ENCODE assay signal across 11 cellular contexts in genomic region chr11:62217191-62217748, GRCh38. TPM values are rescaled to one million over a fixed set of nuclear protein-coding genes. Genes with fewer than 3 reads are reported as not detected.
A peak's percentile ranks its signal among the peaks of the same experiment; 100 is the strongest.
DNase-seq lines count a peak whose midpoint lies in the region; ATAC-seq, FAIRE-seq and TF ChIP-seq lines count a peak whose summit lies in the region.
"Had no signal": no experiment of that assay in that cellular context is flagged by ENCODE, and none has a peak within 500 bp of the region (broad histone marks: within the 10 kb centered on the region; RNA-seq: fewer than 3 reads in every experiment).

No MANE protein-coding gene starts in this region.

- POLR2A ChIA-PET in IMR-90 (lab: Charles Lee; ENCODE audit: unreplicated experiment): no interaction called here

- H3K4ac ChIP-seq in IMR-90 (ENCODE audit: low read depth, low read length): no peak overlapping the region

- no peak overlapping the region for H3K18ac ChIP-seq in IMR-90 (ENCODE audit: low read depth, low read length)

- H2BK15ac ChIP-seq in IMR-90 (ENCODE audit: low read depth, low read length): no peak overlapping the region

- no peak overlapping the region for H3K4me3 Mint-ChIP-seq in stimulated activated effector memory CD8-positive, alpha-beta T cell treated with anti-CD3 and anti-CD28 coated beads, Interleukin-12 subunit alpha, Interleukin-12 subunit beta, amount 100 ng/mL, for 72 hours

- H3K27ac Mint-ChIP-seq in stimulated activated effector memory CD8-positive, alpha-beta T cell treated with anti-CD3 and anti-CD28 coated beads, Interleukin-12 subunit alpha, Interleukin-12 subunit beta, amount 100 ng/mL, for 72 hours: no peak overlapping the region

- no peak overlapping the region for H2AK9ac ChIP-seq in IMR-90 (replicated peaks; ENCODE audit: low read depth, low read length, poor library complexity)

- H4K91ac ChIP-seq in IMR-90 (ENCODE audit: insufficient read depth, low read depth, low read length): no peak overlapping the region

- dilution Hi-C loops in IMR-90 (cut with HindIII; ENCODE audit: low sequenced_read_pairs, unreplicated experiment): no loop called here

- no CpG with 5 or more reads among the region's 5 CpGs for WGBS in IMR-90 (ENCODE audit: extremely low coverage in 2 of 2, insufficient read length in 1 of 2), 2 experiments
- 40 to 43% methylated on average over 5 of the region's 5 CpGs for WGBS in aorta, 2 donors

- no peak overlapping the region for H3K27ac ChIP-seq in IMR-90 (ENCODE audit: insufficient read depth, low read length)
- no peak overlapping the region for H3K27ac ChIP-seq in SU-DHL-6 (ENCODE audit: low read depth, low read length)
- no peak overlapping the region for H3K27ac ChIP-seq in aorta (ENCODE audit: low read depth in 1 of 2, low read length in 2 of 2)
- H3K27ac ChIP-seq: skin epidermis had no signal

- H3K14ac ChIP-seq in IMR-90 (replicated peaks; ENCODE audit: low read depth, low read length): no peak overlapping the region

- H2AFZ ChIP-seq in IMR-90 (replicated peaks; ENCODE audit: low read length, poor library complexity) (no peak overlapping the region), SU-DHL-6 (ENCODE audit: low read depth, low read length, severe bottlenecking) (no peak overlapping the region)

- H3K56ac ChIP-seq in IMR-90 (ENCODE audit: extremely low read depth, insufficient read depth, low read length): no peak overlapping the region

- BruUV-seq in IMR-90 (replicated peaks; lab: Mats Ljungman, UMichigan): no TSS peak

- intact Hi-C loops in IMR-90 (cut with micrococcal nuclease): loop anchor here (5.0 kb wide), 1 partner anchor 160 kb away; no protein-coding TSS in a partner anchor
- intact Hi-C loops in aorta (cut with DNase I): no loop called here

- H4K8ac ChIP-seq in IMR-90 (ENCODE audit: low read depth in 2 of 2, low read length in 2 of 2): no peak overlapping the region

- no peaks in the 10 kb centered on the region for H3F3A ChIP-seq in SU-DHL-6 (ENCODE audit: insufficient read depth)

- no peak overlapping the region for H3K23ac ChIP-seq in IMR-90 (ENCODE audit: low read depth, low read length)

- H3K4me1 ChIP-seq in IMR-90 (ENCODE audit: control insufficient read depth, insufficient read depth, low read length) (no peaks in the 10 kb centered on the region), aorta (ENCODE audit: control insufficient read depth in 1 of 2, insufficient read depth in 2 of 2, low read length in 2 of 2) (no peaks in the 10 kb centered on the region)

- H3K9me3 ChIP-seq in IMR-90 (ENCODE audit: control insufficient read depth, insufficient read depth, low read length) (0 out of 2 replicates have a peak, but pooled peaks cover 4% of the 10 kb centered on the region), SU-DHL-6 (ENCODE audit: insufficient read depth, low read length) (no peaks in the 10 kb centered on the region; the same call in 1 of the 2 replicates), aorta (ENCODE audit: control insufficient read depth, low read length) (peaks cover 4% of the 10 kb centered on the region)
- H3K9me3 ChIP-seq: HAP-1 had no signal

- H4K20me1 ChIP-seq in IMR-90 (ENCODE audit: insufficient read depth, low read length) (no peaks in the 10 kb centered on the region), SU-DHL-6 (ENCODE audit: low read depth, low read length) (no peaks in the 10 kb centered on the region)

- H3K27me3 ChIP-seq in IMR-90 (ENCODE audit: control insufficient read depth, insufficient read depth, low read length): peaks cover 13% of the 10 kb centered on the region
- peaks cover 4% of the 10 kb centered on the region; the same call in 1 of the 2 replicates for H3K27me3 ChIP-seq in SU-DHL-6 (ENCODE audit: low read length)
- no peaks in the 10 kb centered on the region for H3K27me3 ChIP-seq in aorta (ENCODE audit: control insufficient read depth in 1 of 2, insufficient read depth in 2 of 2, low read length in 1 of 2)

- no peak for FAIRE-seq in D721Med (lab: Jason Lieb, UNC)

- no peak overlapping the region for H3K4me3 ChIP-seq in IMR-90 (ENCODE audit: insufficient read depth, low read depth, low read length)
- H3K4me3 ChIP-seq in SU-DHL-6 (ENCODE audit: insufficient read depth, low read length, poor library complexity, severe bottlenecking): no peak overlapping the region
- H3K4me3 ChIP-seq in aorta (ENCODE audit: low read length in 2 of 2): no peak overlapping the region
- H3K4me3 ChIP-seq: HAP-1, skin epidermis had no signal

- H3K36me3 ChIP-seq in IMR-90 (ENCODE audit: control insufficient read depth, insufficient read depth, low read length): no peaks in the 10 kb centered on the region
- H3K36me3 ChIP-seq in SU-DHL-6 (ENCODE audit: low read length): no peaks in the 10 kb centered on the region
- no peaks in the 10 kb centered on the region for H3K36me3 ChIP-seq in aorta (ENCODE audit: control insufficient read depth in 1 of 2, insufficient read depth in 2 of 2, low read length in 1 of 2)
- H3K36me3 ChIP-seq: HAP-1 had no signal

- peak; percentile 44 for TF ChIP-seq RAD21 in IMR-90 (IDR thresholded peaks at IDR 0.05; ENCODE audit: low read length)

- H2AK5ac ChIP-seq in IMR-90 (ENCODE audit: low read depth, low read length): no peak overlapping the region

- DNase-seq in D721Med (ENCODE audit: insufficient read length, low spot score): no peak
- no peak for DNase-seq in IMR-90
- peak; percentile 36 for DNase-seq in kidney tubule cell (ENCODE audit: low spot score)
- no peak for DNase-seq in stimulated activated effector memory CD8-positive, alpha-beta T cell treated with anti-CD3 and anti-CD28 coated beads, Interleukin-12 subunit alpha, Interleukin-12 subunit beta, amount 100 ng/mL, for 72 hours (ENCODE audit: low spot score in 2 of 2)
- DNase-seq in Ammon's horn (ENCODE audit: low spot score): no peak
- no peak for DNase-seq in aorta
- DNase-seq: effector memory CD4-positive, alpha-beta T cell had no signal

- H3K36me3 Mint-ChIP-seq in stimulated activated effector memory CD8-positive, alpha-beta T cell treated with anti-CD3 and anti-CD28 coated beads, Interleukin-12 subunit alpha, Interleukin-12 subunit beta, amount 100 ng/mL, for 72 hours: no peaks in the 10 kb centered on the region

- H2BK120ac ChIP-seq in IMR-90 (ENCODE audit: low read depth, low read length): no peak overlapping the region

- H4K5ac ChIP-seq in IMR-90 (ENCODE audit: low read depth, low read length): no peak overlapping the region

- H3K9ac ChIP-seq in IMR-90 (ENCODE audit: low read depth, low read length) (no peak overlapping the region), SU-DHL-6 (ENCODE audit: low read length) (no peak overlapping the region)

- no peak overlapping the region for H2BK20ac ChIP-seq in IMR-90 (ENCODE audit: low read depth, low read length)

- H3K9me2 ChIP-seq in SU-DHL-6 (replicated peaks; ENCODE audit: insufficient read depth, low read length): no peaks in the 10 kb centered on the region

- CTCF ChIA-PET in IMR-90 (lab: Yijun Ruan, JAX): no interaction called here

- ATAC-seq in IMR-90 (ENCODE audit: low read depth): no peak
- ATAC-seq in stimulated activated effector memory CD8-positive, alpha-beta T cell treated with anti-CD3 and anti-CD28 coated beads, Interleukin-12 subunit alpha, Interleukin-12 subunit beta, amount 100 ng/mL, for 72 hours: no peak
- ATAC-seq in HG03175 (IDR thresholded peaks at IDR 0.05; ENCODE audit: unreplicated experiment): no peak
- no peak for ATAC-seq in aorta (ENCODE audit: low FRiP score)

- in situ Hi-C loops in IMR-90 (cut with MboI; ENCODE audit: low sequenced_read_pairs): no loop called here

- no peak for TF ChIP-seq POLR2A in IMR-90 (IDR thresholded peaks at IDR 0.05; ENCODE audit: low read depth, low read length)

- TF ChIP-seq CTCF in D721Med (IDR thresholded peaks at IDR 0.05; ENCODE audit: insufficient read depth, missing control alignments): peak; percentile 43
- TF ChIP-seq CTCF in IMR-90 (conservative IDR thresholded peaks at IDR 0.05; ENCODE audit: low read depth, low read length): peak; percentile 49
- TF ChIP-seq CTCF in SU-DHL-6 (IDR thresholded peaks at IDR 0.05; ENCODE audit: insufficient read depth, low read length, poor library complexity, severe bottlenecking): peak; percentile 15

- H3K9me3 Mint-ChIP-seq in stimulated activated effector memory CD8-positive, alpha-beta T cell treated with anti-CD3 and anti-CD28 coated beads, Interleukin-12 subunit alpha, Interleukin-12 subunit beta, amount 100 ng/mL, for 72 hours: peaks cover 7% of the 10 kb centered on the region

- no peaks in the 10 kb centered on the region for H3K79me2 ChIP-seq in SU-DHL-6 (ENCODE audit: insufficient read depth, low read length)

- H3K9me1 ChIP-seq in IMR-90 (ENCODE audit: insufficient read depth, low read length): no peaks in the 10 kb centered on the region

- H3K4me1 Mint-ChIP-seq in stimulated activated effector memory CD8-positive, alpha-beta T cell treated with anti-CD3 and anti-CD28 coated beads, Interleukin-12 subunit alpha, Interleukin-12 subunit beta, amount 100 ng/mL, for 72 hours: no peaks in the 10 kb centered on the region

- H2BK5ac ChIP-seq in IMR-90 (ENCODE audit: low read depth, low read length, poor library complexity, severe bottlenecking): no peak overlapping the region

- H3K79me1 ChIP-seq in IMR-90 (ENCODE audit: low read depth in 1 of 2, low read length in 2 of 2): no peaks in the 10 kb centered on the region

- H3K4me2 ChIP-seq in IMR-90 (ENCODE audit: low read depth, low read length) (no peak overlapping the region), SU-DHL-6 (ENCODE audit: low read depth, low read length, poor library complexity, severe bottlenecking) (no peak overlapping the region)

TF ChIP-seq in IMR-90, 13 proteins besides CTCF, POLR2A, EP300 and RAD21 (continues in another document):
- no peak for TF ChIP-seq NFE2L2 (IDR thresholded peaks at IDR 0.05; ENCODE audit: low read depth, low read length)

RNA-seq across cellular contexts. Expression of gene SCGB2A1, which starts 8.8 kb away (rescaled TPM):
- total RNA-seq in IMR-90 (2012; rRNA removed) (not detected in 2 replicates), aorta (not detected)
- polyA plus RNA-seq in IMR-90 (2012; rRNA removed) (not detected in 2 replicates), aorta (not detected)
- not detected in 2 replicates for polyA plus RNA-seq in IMR-90 (2012; cell fraction: cytosol; rRNA removed)
- polyA plus RNA-seq in IMR-90 (2012; cell fraction: nucleus; rRNA removed; ENCODE audit: low replicate concordance): not detected in 2 replicates

RNA-seq across cellular contexts. Expression of gene SCGB1D2, which starts 24.8 kb away (rescaled TPM):
- total RNA-seq in IMR-90 (2012; rRNA removed): not detected in 2 replicates
- polyA plus RNA-seq in IMR-90 (2012; rRNA removed): not detected in 2 replicates
- polyA plus RNA-seq in IMR-90 (2012; cell fraction: cytosol; rRNA removed): not detected in 2 replicates
- polyA plus RNA-seq in IMR-90 (2012; cell fraction: nucleus; rRNA removed; ENCODE audit: low replicate concordance): not detected in 2 replicates
- total RNA-seq in aorta: not detected
- not detected for polyA plus RNA-seq in aorta

RNA-seq across cellular contexts. Expression of gene SCGB1D1, which starts 27.3 kb away (rescaled TPM):
- total RNA-seq in IMR-90 (2012; rRNA removed) (not detected in 2 replicates), aorta (not detected)
- polyA plus RNA-seq in IMR-90 (2012; rRNA removed) (not detected in 2 replicates), aorta (not detected)
- not detected in 2 replicates for polyA plus RNA-seq in IMR-90 (2012; cell fraction: cytosol; rRNA removed)
- not detected in 2 replicates for polyA plus RNA-seq in IMR-90 (2012; cell fraction: nucleus; rRNA removed; ENCODE audit: low replicate concordance)

RNA-seq across cellular contexts. Expression of gene SCGB2A2, which starts 52.7 kb away (rescaled TPM):
- not detected in 2 replicates for total RNA-seq in IMR-90 (2012; rRNA removed)
- not detected in 2 replicates for polyA plus RNA-seq in IMR-90 (2012; rRNA removed)
- not detected in 2 replicates for polyA plus RNA-seq in IMR-90 (2012; cell fraction: cytosol; rRNA removed)
- polyA plus RNA-seq in IMR-90 (2012; cell fraction: nucleus; rRNA removed; ENCODE audit: low replicate concordance): not detected in 2 replicates
- not detected for total RNA-seq in aorta
- under 1 TPM in 1 of 2 donors, not detected in 1; 0.38 TPM for polyA plus RNA-seq in aorta
